8 cellular contexts compared by ENCODE assay signal in genomic region chr10:45672201-45673073, GRCh38. TPM values are rescaled to one million over a fixed set of nuclear protein-coding genes. Genes with fewer than 3 reads are reported as not detected.
DNase-seq lines count a peak whose midpoint lies in the region; TF ChIP-seq lines count a peak whose summit lies in the region.

ZFAND4 (minus strand) TSS chr10:45672772; CDS start chr10:45663725, 9,047 bp downstream.

- H3K9me3 ChIP-seq in SJSA1 (replicated peaks): no peaks in the 10 kb centered on the region; the same call in 1 of the 2 replicates
- H3K9me3 ChIP-seq in suprapubic skin: no peaks in the 10 kb centered on the region

- DNase-seq in GDM1 (lab: John Stamatoyannopoulos, UW) (peak; percentile 60), H7 (peak; percentile 99), M059J (ENCODE audit: low read depth) (peak; percentile 96), SJSA1 (ENCODE audit: low read depth in 1 of 2, low spot score in 2 of 2) (peak; percentile 94 to 98), germinal center (ENCODE audit: low spot score) (peak; percentile 99), nucleus accumbens (lab: John Stamatoyannopoulos, UW) (peak; percentile 30 to 98 (median 91)), suprapubic skin (ENCODE audit: low spot score in 2 of 2) (peak; percentile 98 to 99)
- DNase-seq in activated naive CD4-positive, alpha-beta T cell treated with Interleukin-2 at 50 U/mL for 16 hours: peak; percentile 94

- no peaks in the 10 kb centered on the region for H3K27me3 ChIP-seq in H7 (ENCODE audit: control insufficient read depth, insufficient read depth, low read length)
- H3K27me3 ChIP-seq in SJSA1 (replicated peaks): no peaks in the 10 kb centered on the region
- no peaks in the 10 kb centered on the region for H3K27me3 ChIP-seq in suprapubic skin

- H3K27ac ChIP-seq in SJSA1: peak within 1 kb of the TSS; percentile 63
- H3K27ac ChIP-seq in suprapubic skin: peak within 1 kb of the TSS; percentile 82

- H3K4me3 ChIP-seq in H7 (ENCODE audit: insufficient read depth, low read depth, low read length): peak within 1 kb of the TSS; percentile 84
- peak within 1 kb of the TSS; percentile 73 for H3K4me3 ChIP-seq in SJSA1
- peak within 1 kb of the TSS; percentile 67 for H3K4me3 ChIP-seq in suprapubic skin

- WGBS in suprapubic skin: 0% methylated on average over 2 of the region's 95 CpGs

- H3K4me1 ChIP-seq in SJSA1 (replicated peaks): peaks cover 5% of the 10 kb centered on the region
- H3K4me1 ChIP-seq in suprapubic skin: peaks cover 12% of the 10 kb centered on the region

- peak; percentile 42 to 58 for TF ChIP-seq CTCF in suprapubic skin (IDR thresholded peaks at IDR 0.05)

- H3K36me3 ChIP-seq in H7 (replicated peaks; ENCODE audit: control insufficient read depth, insufficient read depth, low read length): no peaks in the 10 kb centered on the region
- no peaks in the 10 kb centered on the region for H3K36me3 ChIP-seq in SJSA1
- H3K36me3 ChIP-seq in suprapubic skin: no peaks in the 10 kb centered on the region

- peak in 1 of 2 donors; percentile 52 for TF ChIP-seq POLR2A in suprapubic skin (IDR thresholded peaks at IDR 0.05)

- TF ChIP-seq EP300 in suprapubic skin (IDR thresholded peaks at IDR 0.05): no peak

RNA-seq across cellular contexts. Expression of gene ZFAND4, which starts in this region (rescaled TPM):
- 8.0 and 13.6 TPM in 2 replicates for total RNA-seq in H7 (2014; rRNA removed; shearing (Covaris generic))
- 5.8 and 7.9 TPM in 2 replicates for total RNA-seq in M059J (2014; rRNA removed; shearing (Covaris generic))
- 15.1 and 22.8 TPM in 2 replicates for total RNA-seq in SJSA1 (2014; rRNA removed; shearing (Covaris generic))
- 10 to 100 TPM; 15.3 to 26.6 (median 17.7) TPM for total RNA-seq in suprapubic skin

Comparison
In these comparisons a context has a peak if more than half of its experiments do, and no peak if none do; other contexts are left out.
1. Peak in every context shown above with its lines: DNase-seq, H3K4me3 ChIP-seq and H3K27ac ChIP-seq.